ENCODE assay signal across 20 cellular contexts in genomic region chr15:84805221-84805620, GRCh38.
"Had no signal": no experiment of that assay in that cellular context is flagged by ENCODE, and none has a peak within 500 bp of the region (broad histone marks: within the 10 kb centered on the region; RNA-seq: fewer than 3 reads in every experiment).

No MANE protein-coding gene starts in this region.

- H3K9me3 ChIP-seq: right atrium auricular region, tibial nerve had no signal

- H3K27me3 Mint-ChIP-seq: naive B cell had no signal

- H3K27ac Mint-ChIP-seq: mesothelial cell of epicardium had no signal

- H3K27me3 ChIP-seq: brain microvascular endothelial cell, dorsolateral prefrontal cortex, right atrium auricular region, tibial nerve had no signal

- H3K4me1 Mint-ChIP-seq: neural crest cell had no signal

- H3K9me3 Mint-ChIP-seq: activated naive CD4-positive, alpha-beta T cell treated with anti-CD3 and anti-CD28 coated beads, Interleukin-2, amount 50 U/mL, for 72 hours; mesothelial cell of epicardium; naive B cell; neural crest cell had no signal

- H3K4me3 ChIP-seq: coronary artery, dorsolateral prefrontal cortex, right atrium auricular region, smooth muscle cell, tibial nerve had no signal

- H3K27ac ChIP-seq: brain microvascular endothelial cell, coronary artery, dorsolateral prefrontal cortex, right atrium auricular region, tibial nerve had no signal

- H3K4me3 Mint-ChIP-seq: mesothelial cell of epicardium, naive B cell, neural crest cell had no signal

- ATAC-seq: activated CD4-positive, CD25-positive, alpha-beta regulatory T cell treated with anti-CD3 and anti-CD28 coated beads, Interleukin-2, amount 50 U/mL, for 24 hours; activated naive CD4-positive, alpha-beta T cell treated with anti-CD3 and anti-CD28 coated beads, Interleukin-2, amount 50 U/mL, for 72 hours had no signal

- DNase-seq: activated CD4-positive, alpha-beta T cell treated with anti-CD3 and anti-CD28 coated beads for 48 hours; activated CD4-positive, alpha-beta T cell treated with anti-CD3 and anti-CD28 coated beads, Interleukin-2, amount 50 U/mL, for 48 hours; activated gamma-delta T cell; aorta; brain microvascular endothelial cell; dorsolateral prefrontal cortex; effector memory CD4-positive, alpha-beta T cell; islet precursor cell; naive B cell; occipital lobe; stimulated activated CD4-positive, alpha-beta T cell treated with anti-CD3 and anti-CD28 coated beads, Interleukin-1b, Interleukin-23, amount 100 ng/mL, for 48 hours; stimulated activated naive CD4-positive, alpha-beta T cell had no signal
